ENCODE assay signal across 8 cellular contexts in genomic region chr2:173448938-173449471, GRCh38.
DNase-seq lines count a peak whose midpoint lies in the region; ATAC-seq, FAIRE-seq and TF ChIP-seq lines count a peak whose summit lies in the region.

No MANE protein-coding gene starts in this region.

- H3K9ac ChIP-seq in Loucy (ENCODE audit: low read depth, low read length, poor library complexity, severe bottlenecking) (no peak overlapping the region), astrocyte (ENCODE audit: low read length) (peak overlapping the region; percentile 7)

- H3K36me3 Mint-ChIP-seq in astrocyte (ENCODE audit: low read depth, unreplicated experiment) = no peaks in the 10 kb centered on the region

- peak; percentile 54 for TF ChIP-seq CTCF in Loucy (conservative IDR thresholded peaks at IDR 0.05; ENCODE audit: low read length)
- peak; percentile 72 for TF ChIP-seq CTCF in astrocyte (IDR thresholded peaks at IDR 0.05; ENCODE audit: insufficient read depth, low read depth, low read length)
- peak; percentile 73 for TF ChIP-seq CTCF in hepatocyte (IDR thresholded peaks at IDR 0.05; ENCODE audit: poor library complexity)

- no peaks in the 10 kb centered on the region for H3K4me1 Mint-ChIP-seq in astrocyte (ENCODE audit: low read depth, unreplicated experiment)

- H3K4me2 ChIP-seq in Loucy (ENCODE audit: low read depth, low read length, poor library complexity, severe bottlenecking) (peak overlapping the region; percentile 13), astrocyte (ENCODE audit: low read length) (peak overlapping the region; percentile 82), hepatocyte (peak overlapping the region; percentile 72)

- H3K9me3 ChIP-seq in Loucy (ENCODE audit: insufficient read depth, low read depth, low read length) (no peaks in the 10 kb centered on the region), astrocyte (ENCODE audit: insufficient read depth, low read depth, low read length) (no peaks in the 10 kb centered on the region), hepatocyte (ENCODE audit: low read depth) (no peaks in the 10 kb centered on the region)

- H3F3A ChIP-seq in Loucy (ENCODE audit: low read depth) = no peaks in the 10 kb centered on the region; the same call in 1 of the 2 replicates

- H3K27me3 Mint-ChIP-seq in astrocyte (ENCODE audit: low read depth, unreplicated experiment) = peaks cover 4% of the 10 kb centered on the region

- 18% methylated on average over 17 of the region's 17 CpGs for WGBS in hepatocyte (ENCODE audit: low lambda C conversion rate, missing lambda C conversion rate)

- H3K4me3 Mint-ChIP-seq in astrocyte (ENCODE audit: unreplicated experiment) = peak overlapping the region; percentile 73

- DNase-seq in AG08396 (ENCODE audit: low spot score) (peak; percentile 69), SW480 (ENCODE audit: low spot score) (peak; percentile 89), astrocyte (ENCODE audit: low read depth) (peak; percentile 62), hepatocyte (ENCODE audit: low spot score) (peak; percentile 92), skeletal muscle cell (ENCODE audit: low read depth) (no peak), cerebellum (ENCODE audit: low spot score) (no peak)

- H4K20me1 ChIP-seq in Loucy (ENCODE audit: insufficient read depth, low read length, poor library complexity, severe bottlenecking) (no peaks in the 10 kb centered on the region), astrocyte (ENCODE audit: insufficient read depth, low read length) (no peaks in the 10 kb centered on the region), hepatocyte (ENCODE audit: insufficient read depth, poor library complexity, severe bottlenecking) (no peaks in the 10 kb centered on the region)

- H3K27ac Mint-ChIP-seq in astrocyte (ENCODE audit: unreplicated experiment) = no peak overlapping the region

- H2AFZ ChIP-seq in Loucy (ENCODE audit: low read length) (0 out of 2 replicates have a peak overlapping the region, but pooled peaks have one; percentile 35), astrocyte (ENCODE audit: low read depth, low read length) (peak overlapping the region; percentile 85), hepatocyte (peak overlapping the region; percentile 70)

- H3K79me2 ChIP-seq in Loucy (ENCODE audit: insufficient read depth, low read length) (no peaks in the 10 kb centered on the region), astrocyte (ENCODE audit: insufficient read depth, low read length) (no peaks in the 10 kb centered on the region), hepatocyte (no peaks in the 10 kb centered on the region)

- no peak for FAIRE-seq in astrocyte (lab: Jason Lieb, UNC)

- no peaks in the 10 kb centered on the region for H3K27me3 ChIP-seq in Loucy (ENCODE audit: insufficient read depth, low read length, poor library complexity, severe bottlenecking)
- no peaks in the 10 kb centered on the region for H3K27me3 ChIP-seq in astrocyte (ENCODE audit: insufficient read depth, low read length)
- no peaks in the 10 kb centered on the region for H3K27me3 ChIP-seq in hepatocyte

- H3K9me3 Mint-ChIP-seq in astrocyte (ENCODE audit: unreplicated experiment) = no peaks in the 10 kb centered on the region

- H3K9me2 ChIP-seq in Loucy (replicated peaks; ENCODE audit: low read depth, low read length) (no peaks in the 10 kb centered on the region), hepatocyte (replicated peaks; ENCODE audit: insufficient read depth) (no peaks in the 10 kb centered on the region)

- H3K36me3 ChIP-seq in Loucy (ENCODE audit: insufficient read depth, low read length) (no peaks in the 10 kb centered on the region), astrocyte (ENCODE audit: insufficient read depth, low read length) (no peaks in the 10 kb centered on the region), hepatocyte (replicated peaks; ENCODE audit: insufficient read depth, low read depth) (no peaks in the 10 kb centered on the region)

- peak; percentile 58 for ATAC-seq in GM19351 (IDR thresholded peaks at IDR 0.05; ENCODE audit: unreplicated experiment)

- H3K4me1 ChIP-seq in Loucy (ENCODE audit: insufficient read depth, low read length, poor library complexity, severe bottlenecking) (peaks cover 29% of the 10 kb centered on the region), astrocyte (ENCODE audit: insufficient read depth, low read length) (no peaks in the 10 kb centered on the region), hepatocyte (ENCODE audit: insufficient read depth) (peaks cover 3% of the 10 kb centered on the region)

- H3K4me3 ChIP-seq in Loucy (ENCODE audit: low read length, poor library complexity, severe bottlenecking) (no peak overlapping the region), astrocyte (ENCODE audit: insufficient read depth, low read depth, low read length) (peak overlapping the region; percentile 38), hepatocyte (no peak overlapping the region), skeletal muscle cell (ENCODE audit: low read depth, low read length) (peak overlapping the region; percentile 25)

- no peak overlapping the region for H3K27ac ChIP-seq in astrocyte (ENCODE audit: low read depth, low read length)
- peak overlapping the region; percentile 30 for H3K27ac ChIP-seq in hepatocyte

Comparison
In these comparisons a context has a peak if more than half of its experiments do, and no peak if none do; other contexts are left out.
1. DNase-seq: peak in AG08396 (single experiment), SW480 (single experiment), astrocyte (single experiment) and hepatocyte (single experiment); none in skeletal muscle cell (single experiment) and cerebellum (single experiment).
2. H2AFZ ChIP-seq: peak in every context shown above with its lines; median percentile 85 in astrocyte; 70 in hepatocyte; 35 in Loucy.
3. H3K4me2 ChIP-seq: peak in every context shown above with its lines; median percentile 82 in astrocyte; 72 in hepatocyte; 13 in Loucy.
4. H3K4me3 ChIP-seq: peak in astrocyte (single experiment) and skeletal muscle cell (single experiment); none in Loucy (single experiment) and hepatocyte (single experiment).
5. Peak in every context shown above with its lines, with median percentiles within 50 percentile points of each other: CTCF ChIP-seq.